17 cellular contexts compared by ENCODE assay signal in the genomic region with DNA sequence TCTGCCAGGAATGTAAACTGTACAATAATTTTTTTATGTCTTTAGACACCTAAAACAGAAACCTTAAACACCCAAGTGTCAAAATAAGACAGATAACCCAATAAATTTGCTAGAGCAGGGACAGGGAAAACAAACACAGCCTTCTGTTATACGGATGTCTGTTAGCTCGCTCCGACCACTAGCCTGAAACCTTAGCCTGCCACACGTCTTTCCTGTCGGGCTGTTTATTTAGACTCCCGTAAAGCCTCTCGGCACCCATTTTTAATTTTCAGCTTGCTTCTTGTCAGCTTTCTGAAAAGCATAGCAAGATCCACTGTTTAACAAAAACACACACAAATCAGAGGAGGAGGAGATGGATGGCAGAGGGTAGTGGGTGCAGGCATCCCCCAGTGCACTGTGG.
DNase-seq lines count a peak whose midpoint lies in the region; ATAC-seq, FAIRE-seq and TF ChIP-seq lines count a peak whose summit lies in the region.
"Had no signal": no experiment of that assay in that cellular context is flagged by ENCODE, and none has a peak within 500 bp of the region (broad histone marks: within the 10 kb centered on the region; RNA-seq: fewer than 3 reads in every experiment).

No MANE protein-coding gene starts in this region.

- H3K4me3 ChIP-seq in endothelial cell of umbilical vein (replicated peaks in 1 of 3; ENCODE audit: insufficient read depth in 1 of 3, low read depth in 1 of 3, low read length in 3 of 3) (no peak overlapping the region), pancreas (no peak overlapping the region), upper lobe of right lung (no peak overlapping the region)
- H3K4me3 ChIP-seq: breast epithelium, skin epidermis, suprapubic skin had no signal

- H3K36me3 ChIP-seq in endothelial cell of umbilical vein (ENCODE audit: control insufficient read depth in 2 of 2, extremely low read depth in 1 of 2, insufficient read depth in 2 of 2, low read length in 2 of 2) (no peaks in the 10 kb centered on the region), pancreas (no peaks in the 10 kb centered on the region), upper lobe of right lung (no peaks in the 10 kb centered on the region)
- H3K36me3 ChIP-seq: breast epithelium, suprapubic skin had no signal

- H3K27ac ChIP-seq in endothelial cell of umbilical vein (ENCODE audit: insufficient read depth, low read depth, low read length) (no peak overlapping the region), pancreas (no peak overlapping the region), upper lobe of right lung (no peak overlapping the region)
- H3K27ac ChIP-seq: breast epithelium, HL-60, skin epidermis, suprapubic skin had no signal

- ATAC-seq in pancreas (peak in 3 of 4 donors; percentile 50 to 80 (median 76)), left colon (no peak), upper lobe of right lung (no peak)

- H2AFZ ChIP-seq in endothelial cell of umbilical vein (ENCODE audit: low read depth, low read length): peak overlapping the region; percentile 84

- TF ChIP-seq POLR2A in endothelial cell of umbilical vein (IDR thresholded peaks at IDR 0.05; ENCODE audit: low read depth, low read length): no peak

- H3K4me1 ChIP-seq in endothelial cell of umbilical vein (ENCODE audit: control insufficient read depth, extremely low read depth, insufficient read depth, low read length): no peaks in the 10 kb centered on the region
- no peaks in the 10 kb centered on the region for H3K4me1 ChIP-seq in pancreas
- H3K4me1 ChIP-seq in upper lobe of right lung: no peaks in the 10 kb centered on the region
- H3K4me1 ChIP-seq: breast epithelium, suprapubic skin had no signal

- H3K9ac ChIP-seq in endothelial cell of umbilical vein (replicated peaks; ENCODE audit: extremely low read depth, insufficient read depth, low read length): no peak overlapping the region

- POLR2A ChIA-PET in endothelial cell of umbilical vein (lab: Charles Lee): no interaction called here

- CTCF ChIA-PET in endothelial cell of umbilical vein (lab: Charles Lee): no interaction called here

- dilution Hi-C loops in endothelial cell of umbilical vein (cut with MboI; ENCODE audit: extremely low pct_ligation_motif_present, low sequenced_read_pairs): no loop called here

- FAIRE-seq in endothelial cell of umbilical vein (lab: Jason Lieb, UNC): no peak
- no peak for FAIRE-seq in pancreas (lab: Jason Lieb, UNC)

- DNase-seq in NCI-H1092 treated with DMSO at 0.1 percent for 48 hours (lab: John Stamatoyannopoulos, UW) (peak; percentile 49), NCI-H1092 (lab: John Stamatoyannopoulos, UW) (no peak), NCI-H748 treated with DMSO at 0.1 percent for 48 hours (lab: John Stamatoyannopoulos, UW) (peak; percentile 2), endothelial cell of umbilical vein (ENCODE audit: low read depth, low spot score) (no peak), pancreas (no peak), left colon (no peak), upper lobe of right lung (no peak), NCI-H446 (lab: John Stamatoyannopoulos, UW) (no peak)
- DNase-seq: 8988T; activated B cell treated with CpG ODN at 0.5 μM for 24 hours; effector CD8-positive, alpha-beta T cell; H9; NCI-H2029 had no signal

- intact Hi-C loops in endothelial cell of umbilical vein (cut with micrococcal nuclease) (no loop called here), pancreas (cut with DNase I) (no loop called here), left colon (cut with DNase I, micrococcal nuclease) (no loop called here), upper lobe of right lung (cut with DNase I) (no loop called here)

- H3K9me1 ChIP-seq in endothelial cell of umbilical vein (replicated peaks; ENCODE audit: control insufficient read depth, extremely low read depth, insufficient read depth, low read length): no peaks in the 10 kb centered on the region

- no peaks in the 10 kb centered on the region for H4K20me1 ChIP-seq in endothelial cell of umbilical vein (replicated peaks; ENCODE audit: control insufficient read depth, extremely low read depth, insufficient read depth, low read length)

- no peaks in the 10 kb centered on the region for H3K79me2 ChIP-seq in endothelial cell of umbilical vein (ENCODE audit: control insufficient read depth, insufficient read depth, low read length)

- BruUV-seq in endothelial cell of umbilical vein (replicated peaks; lab: Mats Ljungman, UMichigan): no TSS peak

- no peak for TF ChIP-seq CTCF in endothelial cell of umbilical vein (IDR thresholded peaks at IDR 0.05; ENCODE audit: extremely low read depth in 1 of 2, insufficient read depth in 1 of 2, low read depth in 1 of 2, low read length in 2 of 2)
- no peak for TF ChIP-seq CTCF in pancreas (IDR thresholded peaks at IDR 0.05)
- no peak for TF ChIP-seq CTCF in upper lobe of right lung (IDR thresholded peaks at IDR 0.05)

- no peaks in the 10 kb centered on the region for H3K9me3 ChIP-seq in endothelial cell of umbilical vein (replicated peaks; ENCODE audit: control insufficient read depth, insufficient read depth, low read length)
- no peaks in the 10 kb centered on the region for H3K9me3 ChIP-seq in pancreas
- H3K9me3 ChIP-seq in upper lobe of right lung: no peaks in the 10 kb centered on the region
- H3K9me3 ChIP-seq: breast epithelium, suprapubic skin had no signal

- no peak overlapping the region for H3K4me2 ChIP-seq in endothelial cell of umbilical vein (ENCODE audit: insufficient read depth, low read length)

- WGBS in pancreas, 2 donors: 33 to 43% methylated on average over 7 of the region's 7 CpGs

- H3K27me3 ChIP-seq in endothelial cell of umbilical vein (ENCODE audit: control insufficient read depth in 2 of 2, insufficient read depth in 2 of 2, low read length in 2 of 2): peaks cover 0 to 2% of the 10 kb centered on the region in 2 experiments
- no peaks in the 10 kb centered on the region for H3K27me3 ChIP-seq in pancreas
- H3K27me3 ChIP-seq in upper lobe of right lung: no peaks in the 10 kb centered on the region
- H3K27me3 ChIP-seq: breast epithelium, suprapubic skin had no signal

TF ChIP-seq in endothelial cell of umbilical vein, 7 proteins besides CTCF, POLR2A, EP300 and RAD21:
- TF ChIP-seq, protein P1, sequence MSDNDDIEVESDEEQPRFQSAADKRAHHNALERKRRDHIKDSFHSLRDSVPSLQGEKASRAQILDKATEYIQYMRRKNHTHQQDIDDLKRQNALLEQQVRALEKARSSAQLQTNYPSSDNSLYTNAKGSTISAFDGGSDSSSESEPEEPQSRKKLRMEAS (IDR thresholded peaks at IDR 0.05; ENCODE audit: insufficient read depth, insufficient read length): no peak
- no peak for TF ChIP-seq EZH2 (IDR thresholded peaks at IDR 0.05; ENCODE audit: borderline replicate concordance, low read depth, low read length, severe bottlenecking)
- no peak for TF ChIP-seq POLR2AphosphoS5 (IDR thresholded peaks at IDR 0.05; ENCODE audit: insufficient read depth, low read depth, low read length)
- TF ChIP-seq GATA2 (IDR thresholded peaks at IDR 0.05; ENCODE audit: insufficient read depth, insufficient read length, low read depth, low read length): no peak
- no peak for TF ChIP-seq FOS (IDR thresholded peaks at IDR 0.05; ENCODE audit: borderline replicate concordance, insufficient read depth, low read length)
- no peak for TF ChIP-seq MYC (IDR thresholded peaks at IDR 0.05; ENCODE audit: low read depth, low read length)
- no peak for TF ChIP-seq JUN (IDR thresholded peaks at IDR 0.05; ENCODE audit: borderline replicate concordance, insufficient read depth, insufficient read length, low read depth)

Comparison
In these comparisons a context has a peak if more than half of its experiments do, and no peak if none do; other contexts are left out.
1. DNase-seq: peak in NCI-H1092 treated with DMSO at 0.1 percent for 48 hours (single experiment) and NCI-H748 treated with DMSO at 0.1 percent for 48 hours (single experiment); none in NCI-H1092 (single experiment), endothelial cell of umbilical vein (single experiment), pancreas (0 of 6), left colon (0 of 2), upper lobe of right lung (single experiment) and NCI-H446 (0 of 2).
2. ATAC-seq: peak in pancreas (3 of 4); none in left colon (single experiment) and upper lobe of right lung (single experiment).